7 cellular contexts compared by ENCODE assay signal in the genomic region with DNA sequence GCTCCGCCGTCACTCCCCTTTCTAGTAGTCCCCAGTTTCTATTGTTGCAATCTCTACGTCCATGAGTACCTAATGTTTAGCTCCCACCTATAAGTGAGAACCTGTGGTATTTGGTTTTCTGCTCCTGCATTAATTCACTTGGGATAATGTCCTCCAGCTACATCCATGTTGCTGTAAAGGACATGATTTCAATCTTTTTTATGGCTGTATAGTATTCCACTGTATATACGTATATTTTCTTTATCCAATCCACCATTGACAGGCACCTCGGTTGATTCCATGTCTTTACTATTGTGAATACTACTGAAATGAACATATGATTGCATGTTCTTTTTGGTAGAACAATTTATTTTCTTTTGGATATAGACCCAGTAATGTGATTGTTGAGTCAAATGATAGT.
"Had no signal": no experiment of that assay in that cellular context is flagged by ENCODE, and none has a peak within 500 bp of the region (broad histone marks: within the 10 kb centered on the region; RNA-seq: fewer than 3 reads in every experiment).

No MANE protein-coding gene starts in this region.

- FAIRE-seq: GM12878, GM12891, GM12892, GM18507, GM19239 had no signal

- ATAC-seq: GM12878 had no signal

- DNase-seq: GDM1, GF-D8 had no signal

- H3K4me3 ChIP-seq: GM12878 had no signal
